8 cellular contexts compared by ENCODE assay signal in the genomic region with DNA sequence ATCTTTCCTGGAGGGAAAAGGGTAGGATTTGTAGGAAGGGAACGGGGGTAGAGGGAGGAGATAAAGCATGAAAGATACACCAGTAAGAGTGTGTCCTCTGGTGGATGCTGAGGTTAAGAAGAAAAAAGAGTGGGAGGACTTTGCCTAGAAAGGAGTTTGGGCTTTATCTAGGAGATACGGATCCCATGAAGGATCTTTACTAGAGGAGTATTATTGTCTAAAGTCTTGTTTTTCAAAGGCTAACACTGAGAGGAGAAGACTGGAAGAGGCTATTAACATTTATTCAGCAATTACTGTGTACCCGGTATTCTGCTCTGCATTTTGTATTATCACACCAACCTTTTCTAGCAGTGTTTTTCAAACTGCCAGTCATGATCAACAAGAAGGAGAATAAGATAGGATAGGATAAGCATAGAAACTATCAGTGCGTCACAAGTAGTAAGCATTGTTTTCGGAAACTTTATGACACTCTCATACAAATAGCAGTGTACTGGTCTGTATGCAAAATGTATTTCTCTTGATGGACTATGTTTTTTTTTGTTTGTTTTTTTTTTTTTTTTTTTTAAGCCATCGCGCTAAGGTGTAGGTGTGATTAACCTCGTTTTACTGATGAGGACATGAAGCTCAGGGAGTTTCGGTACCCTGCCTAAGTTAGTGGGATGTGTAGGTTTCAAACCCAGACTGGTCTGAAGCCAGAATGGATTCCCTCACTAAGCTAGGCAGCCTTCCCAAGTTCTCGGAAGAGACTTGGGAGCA. TPM values are rescaled to one million over a fixed set of nuclear protein-coding genes. Genes with fewer than 3 reads are reported as not detected.
DNase-seq lines count a peak whose midpoint lies in the region; ATAC-seq lines count a peak whose summit lies in the region.

No MANE protein-coding gene starts in this region.

- peaks cover 37% of the 10 kb centered on the region for H3K4me1 Mint-ChIP-seq in activated CD4-positive, alpha-beta T cell treated with anti-CD3 and anti-CD28 coated beads, Interleukin-2, amount 10 ng/mL, durations not matched to agents 24 days and 14 days

- intact Hi-C loops in activated CD4-positive, alpha-beta T cell treated with anti-CD3 and anti-CD28 coated beads, Interleukin-2, amount 10 ng/mL, durations not matched to agents 24 days and 14 days (cut with micrococcal nuclease): loop anchor here (1.0 to 2.0 kb wide), 3 partner anchors 46 to 76 kb away; partner anchors contain the start of genes LRRC46, MRPL10 and PNPO

- H3K27ac ChIP-seq in angular gyrus (ENCODE audit: low read depth, low read length) (peak overlapping the region; percentile 96), layer of hippocampus (ENCODE audit: low read depth, low read length) (peak overlapping the region; percentile 92), temporal lobe (ENCODE audit: low read depth, low read length) (peak overlapping the region; percentile 88)

- H3K36me3 Mint-ChIP-seq in activated CD4-positive, alpha-beta T cell treated with anti-CD3 and anti-CD28 coated beads, Interleukin-2, amount 10 ng/mL, durations not matched to agents 24 days and 14 days (ENCODE audit: low read depth): peaks cover 13% of the 10 kb centered on the region

- H3K27me3 Mint-ChIP-seq in activated CD4-positive, alpha-beta T cell treated with anti-CD3 and anti-CD28 coated beads, Interleukin-2, amount 10 ng/mL, durations not matched to agents 24 days and 14 days: no peaks in the 10 kb centered on the region

- no peak for DNase-seq in activated CD4-positive, alpha-beta T cell treated with anti-CD3 and anti-CD28 coated beads, Interleukin-2, amount 10 ng/mL, durations not matched to agents 24 days and 14 days
- no peak for DNase-seq in activated CD4-positive, alpha-beta T cell treated with anti-CD3 and anti-CD28 coated beads, Interleukin-2, amount 50 U/mL, for 48 hours
- DNase-seq in stimulated activated CD4-positive, alpha-beta T cell treated with anti-CD3 and anti-CD28 coated beads, Interleukin-4, amount 100 ng/mL, for 1 hour: no peak

- no peaks in the 10 kb centered on the region for H3K9me3 Mint-ChIP-seq in activated CD4-positive, alpha-beta T cell treated with anti-CD3 and anti-CD28 coated beads, Interleukin-2, amount 10 ng/mL, durations not matched to agents 24 days and 14 days

- no peak for ATAC-seq in HG02840 (IDR thresholded peaks at IDR 0.05; ENCODE audit: low FRiP score, unreplicated experiment)
- ATAC-seq in activated CD4-positive, CD25-positive, alpha-beta regulatory T cell treated with anti-CD3 and anti-CD28 coated beads, Interleukin-2, amount 50 U/mL, for 24 hours: no peak

- no peaks in the 10 kb centered on the region for H3K27me3 ChIP-seq in layer of hippocampus (ENCODE audit: control insufficient read depth, insufficient read depth, low read length)

- peak overlapping the region; percentile 99 for H3K27ac Mint-ChIP-seq in activated CD4-positive, alpha-beta T cell treated with anti-CD3 and anti-CD28 coated beads, Interleukin-2, amount 10 ng/mL, durations not matched to agents 24 days and 14 days

- peak overlapping the region; percentile 97 for H3K4me3 Mint-ChIP-seq in activated CD4-positive, alpha-beta T cell treated with anti-CD3 and anti-CD28 coated beads, Interleukin-2, amount 10 ng/mL, durations not matched to agents 24 days and 14 days

RNA-seq across cellular contexts. Expression of gene SP2, which starts 1.4 kb away (rescaled TPM):
- total RNA-seq in activated CD4-positive, alpha-beta T cell treated with anti-CD3 and anti-CD28 coated beads, Interleukin-2, amount 10 ng/mL, durations not matched to agents 24 days and 14 days: 18.3 and 21.7 TPM in 2 replicates
- 0.98 TPM for total RNA-seq in temporal lobe

RNA-seq across cellular contexts. Expression of gene SP6, which starts 43.7 kb away (rescaled TPM):
- total RNA-seq in activated CD4-positive, alpha-beta T cell treated with anti-CD3 and anti-CD28 coated beads, Interleukin-2, amount 10 ng/mL, durations not matched to agents 24 days and 14 days: 0.05 TPM in 2 replicates
- total RNA-seq in temporal lobe: 0.25 TPM

RNA-seq across cellular contexts. Expression of gene PNPO, which starts 46.7 kb away (rescaled TPM):
- total RNA-seq in activated CD4-positive, alpha-beta T cell treated with anti-CD3 and anti-CD28 coated beads, Interleukin-2, amount 10 ng/mL, durations not matched to agents 24 days and 14 days: 61.5 and 69.4 TPM in 2 replicates
- total RNA-seq in temporal lobe: 5.4 TPM

RNA-seq across cellular contexts. Expression of gene SCRN2, which starts 53.6 kb away (rescaled TPM):
- total RNA-seq in activated CD4-positive, alpha-beta T cell treated with anti-CD3 and anti-CD28 coated beads, Interleukin-2, amount 10 ng/mL, durations not matched to agents 24 days and 14 days: 24.3 and 24.8 TPM in 2 replicates
- 13.8 TPM for total RNA-seq in temporal lobe
